Comparison of ENCODE assay signal across 9 cellular contexts in the genomic region with DNA sequence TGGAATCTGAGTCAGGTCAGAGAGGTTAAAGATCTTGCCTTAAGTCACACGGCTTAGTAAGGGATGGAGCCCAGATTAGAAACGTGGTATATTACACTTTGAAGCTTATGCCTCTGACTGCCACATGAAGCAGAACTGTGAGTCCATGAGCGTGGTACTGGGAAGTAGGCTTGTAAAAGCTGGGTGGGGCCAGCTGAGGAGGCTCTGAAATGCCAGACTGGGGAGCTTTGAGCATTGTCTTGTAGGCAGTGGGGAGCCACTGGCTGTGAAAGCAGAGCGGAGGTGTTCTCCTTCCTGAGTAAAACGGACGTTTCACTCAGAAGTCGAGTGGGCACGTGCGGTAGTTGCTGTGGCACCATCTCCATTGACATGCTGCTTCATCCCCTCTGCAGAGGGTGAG.
DNase-seq lines count a peak whose midpoint lies in the region; ATAC-seq and TF ChIP-seq lines count a peak whose summit lies in the region.
"Had no signal": no experiment of that assay in that cellular context is flagged by ENCODE, and none has a peak within 500 bp of the region (broad histone marks: within the 10 kb centered on the region; RNA-seq: fewer than 3 reads in every experiment).

No MANE protein-coding gene starts in this region.

- WGBS in heart right ventricle, 2 donors: 90 to 91% methylated on average over 9 of the region's 9 CpGs

- no peak overlapping the region for H3K4me3 Mint-ChIP-seq in HFFc6

- H3K4me1 Mint-ChIP-seq in HFFc6 (ENCODE audit: low read depth): peaks cover 19% of the 10 kb centered on the region

- DNase-seq in NCI-H1930 (lab: John Stamatoyannopoulos, UW): no peak
- no peak for DNase-seq in superior temporal gyrus (ENCODE audit: extremely low spot score)
- no peak for DNase-seq in HFFc6
- no peak for DNase-seq in heart right ventricle

- no peak overlapping the region for H3K27ac Mint-ChIP-seq in HFFc6
- H3K27ac Mint-ChIP-seq: progenitor cell of endocrine pancreas had no signal

- H3K36me3 ChIP-seq in heart right ventricle: no peaks in the 10 kb centered on the region

- no peaks in the 10 kb centered on the region for H3K27me3 ChIP-seq in heart right ventricle

- peaks cover 8% of the 10 kb centered on the region for H3K27me3 Mint-ChIP-seq in HFFc6 (ENCODE audit: insufficient read depth)

- H3K9me3 ChIP-seq in heart right ventricle: no peaks in the 10 kb centered on the region

- TF ChIP-seq CTCF in HFFc6 (IDR thresholded peaks at IDR 0.05): no peak
- TF ChIP-seq CTCF in heart right ventricle (IDR thresholded peaks at IDR 0.05): no peak

- peak overlapping the region in 1 of 10 donors; percentile 24 for H3K4me3 ChIP-seq in heart right ventricle

- H3K9me3 Mint-ChIP-seq in HFFc6: no peaks in the 10 kb centered on the region

- intact Hi-C loops in heart right ventricle (cut with DNase I): loop anchor here in 8 of 10 donors (2.0 to 10.0 kb wide), 9 partner anchors 50 to 1537 kb away; a partner anchor contains a TSS

- H3K27ac ChIP-seq in heart right ventricle: peak overlapping the region in 1 of 10 donors; percentile 36

- ATAC-seq in GM18511 (IDR thresholded peaks at IDR 0.05; ENCODE audit: unreplicated experiment) (peak; percentile 37), GM21390 (IDR thresholded peaks at IDR 0.05; ENCODE audit: unreplicated experiment) (peak; percentile 30), HG03159 (IDR thresholded peaks at IDR 0.05; ENCODE audit: unreplicated experiment) (peak; percentile 34), esophagus mucosa (peak; percentile 34), heart right ventricle (no peak)

- H3K4me1 ChIP-seq in heart right ventricle: peaks cover 0 to 6% (median 0%) of the 10 kb centered on the region in 9 donors

- H3K36me3 Mint-ChIP-seq in HFFc6 (ENCODE audit: low read depth): no peaks in the 10 kb centered on the region

Comparison
In these comparisons a context has a peak if more than half of its experiments do, and no peak if none do; other contexts are left out.
1. ATAC-seq: peak in GM18511 (single experiment), GM21390 (single experiment), HG03159 (single experiment) and esophagus mucosa (single experiment); none in heart right ventricle (0 of 8).